1 cellular context compared by ENCODE assay signal in genomic region chr17:58335779-58336455, GRCh38.
TF ChIP-seq lines count a peak whose summit lies in the region.

No MANE protein-coding gene starts in this region.

TF ChIP-seq in GM23338, 12 proteins besides CTCF, POLR2A, EP300 and RAD21 (continued from another document):
- TF ChIP-seq ZNF462 (CRISPR knock-in tag; IDR thresholded peaks at IDR 0.05) (no peak), NANOG (IDR thresholded peaks at IDR 0.05; ENCODE audit: borderline replicate concordance) (no peak), ZNF331 (CRISPR knock-in tag; IDR thresholded peaks at IDR 0.05; ENCODE audit: low read depth) (no peak), REST (IDR thresholded peaks at IDR 0.05; ENCODE audit: unreplicated experiment) (no peak), ZNF114 (CRISPR knock-in tag; IDR thresholded peaks at IDR 0.05) (no peak), STAT1 (IDR thresholded peaks at IDR 0.05; ENCODE audit: unreplicated experiment) (no peak)
